13 cellular contexts compared by ENCODE assay signal in genomic region chr10:95388539-95388938, GRCh38.
DNase-seq lines count a peak whose midpoint lies in the region; ATAC-seq and TF ChIP-seq lines count a peak whose summit lies in the region.
"Had no signal": no experiment of that assay in that cellular context is flagged by ENCODE, and none has a peak within 500 bp of the region (broad histone marks: within the 10 kb centered on the region; RNA-seq: fewer than 3 reads in every experiment).

No MANE protein-coding gene starts in this region.

- DNase-seq in DMS53 (lab: John Stamatoyannopoulos, UW) (peak; percentile 79), NCI-H69 (lab: John Stamatoyannopoulos, UW) (peak; percentile 90), dorsolateral prefrontal cortex (peak in 1 of 10 donors; percentile 27), pons (ENCODE audit: low spot score) (peak; percentile 73), T1000 (lab: John Stamatoyannopoulos, UW) (no peak)
- no peak for DNase-seq in central memory CD4-positive, alpha-beta T cell
- DNase-seq: activated CD8-positive, alpha-beta memory T cell treated with anti-CD3 and anti-CD28 coated beads, Interleukin-2, amount 50 U/mL, for 48 hours; CD4-positive, alpha-beta memory T cell; T-helper 9 cell had no signal

- H3K4me3 Mint-ChIP-seq in activated T-helper 17 cell treated with anti-CD3 and anti-CD28 coated beads, Interleukin-2, amount 50 U/mL, for 72 hours = no peak overlapping the region
- H3K4me3 Mint-ChIP-seq: CD4-positive, alpha-beta memory T cell had no signal

- no peaks in the 10 kb centered on the region for H3K27me3 ChIP-seq in dorsolateral prefrontal cortex

- TF ChIP-seq CTCF in dorsolateral prefrontal cortex (IDR thresholded peaks at IDR 0.05 in 54 of 56, conservative IDR thresholded peaks at IDR 0.05 in 2 of 56; ENCODE audit: low read depth in 1 of 56, partially characterized antibody in 56 of 56) = no peak

- no peak overlapping the region for H3K27ac Mint-ChIP-seq in activated T-helper 17 cell treated with anti-CD3 and anti-CD28 coated beads, Interleukin-2, amount 50 U/mL, for 72 hours
- H3K27ac Mint-ChIP-seq: CD4-positive, alpha-beta memory T cell had no signal

- no peaks in the 10 kb centered on the region for H3K9me3 Mint-ChIP-seq in activated T-helper 17 cell treated with anti-CD3 and anti-CD28 coated beads, Interleukin-2, amount 50 U/mL, for 72 hours
- H3K9me3 Mint-ChIP-seq: brain; CD4-positive, alpha-beta memory T cell had no signal

- peak overlapping the region in 56 of 59 donors; percentile 6 to 92 (median 74) for H3K27ac ChIP-seq in dorsolateral prefrontal cortex

- intact Hi-C loops in dorsolateral prefrontal cortex (cut with DNase I) = no loop called here

- ATAC-seq in GM21360 (IDR thresholded peaks at IDR 0.05; ENCODE audit: unreplicated experiment) = no peak
- no peak for ATAC-seq in activated T-helper 17 cell treated with anti-CD3 and anti-CD28 coated beads, Interleukin-2, amount 50 U/mL, for 72 hours (replicated peaks)
- ATAC-seq: K562 had no signal

- H3K36me3 Mint-ChIP-seq in activated T-helper 17 cell treated with anti-CD3 and anti-CD28 coated beads, Interleukin-2, amount 50 U/mL, for 72 hours (ENCODE audit: low read depth) = no peaks in the 10 kb centered on the region
- H3K36me3 Mint-ChIP-seq: CD4-positive, alpha-beta memory T cell had no signal

- no peak overlapping the region for H3K4me3 ChIP-seq in dorsolateral prefrontal cortex
- H3K4me3 ChIP-seq: K562 had no signal

- no peaks in the 10 kb centered on the region for H3K27me3 Mint-ChIP-seq in activated T-helper 17 cell treated with anti-CD3 and anti-CD28 coated beads, Interleukin-2, amount 50 U/mL, for 72 hours
- H3K27me3 Mint-ChIP-seq: brain had no signal

- H3K4me1 Mint-ChIP-seq in activated T-helper 17 cell treated with anti-CD3 and anti-CD28 coated beads, Interleukin-2, amount 50 U/mL, for 72 hours = peaks cover 5% of the 10 kb centered on the region
- H3K4me1 Mint-ChIP-seq: CD4-positive, alpha-beta memory T cell had no signal

Comparison
In these comparisons a context has a peak if more than half of its experiments do, and no peak if none do; other contexts are left out.
1. DNase-seq: peak in DMS53 (single experiment), NCI-H69 (single experiment) and pons (single experiment); none in central memory CD4-positive, alpha-beta T cell (single experiment) and T1000 (single experiment).